Comparison of ENCODE assay signal across 20 cellular contexts in the genomic region with DNA sequence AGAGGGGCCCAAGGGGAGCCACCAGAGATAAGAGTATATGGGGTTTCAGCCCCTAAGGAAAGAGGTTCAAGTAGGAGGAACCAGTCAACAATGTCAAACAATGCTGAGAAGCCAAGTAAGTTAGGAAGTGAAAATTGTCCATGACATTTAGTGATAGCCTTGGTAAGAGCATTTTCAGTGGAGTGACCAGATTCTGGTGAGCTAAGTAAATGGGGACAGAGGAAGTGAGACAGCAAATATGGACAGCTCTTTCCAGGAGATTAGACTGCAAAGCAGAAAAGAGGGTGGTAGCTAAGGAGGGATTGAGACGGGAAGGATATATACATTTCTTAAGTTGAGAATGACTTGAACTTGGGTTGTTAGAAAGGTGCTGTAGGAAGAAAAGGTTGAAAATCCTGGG.
"Had no signal": no experiment of that assay in that cellular context is flagged by ENCODE, and none has a peak within 500 bp of the region (broad histone marks: within the 10 kb centered on the region; RNA-seq: fewer than 3 reads in every experiment).

No MANE protein-coding gene starts in this region.

- H3K4me3 Mint-ChIP-seq: activated CD4-positive, alpha-beta T cell treated with anti-CD3 and anti-CD28 coated beads, Interleukin-2, amount 10 ng/mL, durations not matched to agents 7 days and 5 days; activated CD8-positive, alpha-beta T cell treated with anti-CD3 and anti-CD28 coated beads, Interleukin-2, amount 10 ng/mL, durations not matched to agents 7 days and 5 days; activated naive CD4-positive, alpha-beta T cell treated with anti-CD3 and anti-CD28 coated beads for 36 hours; activated T-cell treated with anti-CD3 and anti-CD28 coated beads, Interleukin-2, amount 50 U/mL, for 24 hours; brain; naive thymus-derived CD4-positive, alpha-beta T cell; stimulated activated memory B cell treated with anti-CD40 and anti-IgM and Interleukin-4, amounts not matched to agents 10 μg/mL and 1 μg/mL and 100 μg/mL, for 72 hours had no signal

- H3K27ac ChIP-seq: coronary artery, foreskin keratinocyte, hepatocyte, prostate gland, right atrium auricular region, thyroid gland, vagina had no signal

- H3K4me1 ChIP-seq: foreskin keratinocyte, thyroid gland had no signal

- H3K27ac Mint-ChIP-seq: activated CD4-positive, alpha-beta T cell treated with anti-CD3 and anti-CD28 coated beads, Interleukin-2, amount 10 ng/mL, durations not matched to agents 7 days and 5 days; activated CD8-positive, alpha-beta T cell treated with anti-CD3 and anti-CD28 coated beads, Interleukin-2, amount 10 ng/mL, durations not matched to agents 7 days and 5 days; activated naive CD4-positive, alpha-beta T cell treated with anti-CD3 and anti-CD28 coated beads for 36 hours; activated T-cell treated with anti-CD3 and anti-CD28 coated beads, Interleukin-2, amount 50 U/mL, for 24 hours; activated T-helper 2 cell treated with anti-CD3 and anti-CD28 coated beads, Interferon-gamma antibody, Interleukin-2, Interleukin-4, amounts not matched to agents 10 μg/mL and 5 μg/mL and 100 μg/mL, durations not matched to agents 14 hours and 24 hours and 36 hours; brain; naive thymus-derived CD4-positive, alpha-beta T cell; stimulated activated memory B cell treated with anti-CD40 and anti-IgM and Interleukin-4, amounts not matched to agents 10 μg/mL and 1 μg/mL and 100 μg/mL, for 72 hours had no signal

- H3K4me3 ChIP-seq: coronary artery, hepatocyte, prostate gland, right atrium auricular region, thyroid gland, vagina had no signal

- H2AFZ ChIP-seq: hepatocyte had no signal

- H3K4me1 Mint-ChIP-seq: activated CD4-positive, alpha-beta T cell treated with anti-CD3 and anti-CD28 coated beads, Interleukin-2, amount 10 ng/mL, durations not matched to agents 7 days and 5 days; brain; naive thymus-derived CD4-positive, alpha-beta T cell; stimulated activated memory B cell treated with anti-CD40 and anti-IgM and Interleukin-4, amounts not matched to agents 10 μg/mL and 1 μg/mL and 100 μg/mL, for 72 hours had no signal

- H3K9me3 Mint-ChIP-seq: activated CD4-positive, alpha-beta T cell treated with anti-CD3 and anti-CD28 coated beads, Interleukin-2, amount 10 ng/mL, durations not matched to agents 7 days and 5 days; activated naive CD4-positive, alpha-beta T cell treated with anti-CD3 and anti-CD28 coated beads for 36 hours; activated T-cell treated with anti-CD3 and anti-CD28 coated beads, Interleukin-2, amount 50 U/mL, for 24 hours; activated T-helper 2 cell treated with anti-CD3 and anti-CD28 coated beads, Interferon-gamma antibody, Interleukin-2, Interleukin-4, amounts not matched to agents 10 μg/mL and 5 μg/mL and 100 μg/mL, durations not matched to agents 14 hours and 24 hours and 36 hours; brain; naive thymus-derived CD4-positive, alpha-beta T cell; stimulated activated memory B cell treated with anti-CD40 and anti-IgM and Interleukin-4, amounts not matched to agents 10 μg/mL and 1 μg/mL and 100 μg/mL, for 72 hours had no signal

- ATAC-seq: activated CD8-positive, alpha-beta T cell treated with anti-CD3 and anti-CD28 coated beads, Interleukin-2, amount 10 ng/mL, durations not matched to agents 7 days and 5 days; foreskin keratinocyte; naive thymus-derived CD4-positive, alpha-beta T cell; stimulated activated memory B cell treated with anti-CD40 and anti-IgM and Interleukin-4, amounts not matched to agents 10 μg/mL and 1 μg/mL and 100 μg/mL, for 72 hours had no signal

- H3K9me3 ChIP-seq: prostate gland, right atrium auricular region, thyroid gland, vagina had no signal

- DNase-seq: activated CD4-positive, alpha-beta T cell treated with anti-CD3 and anti-CD28 coated beads, Interleukin-2, amount 10 ng/mL, durations not matched to agents 7 days and 5 days; activated CD8-positive, alpha-beta T cell treated with anti-CD3 and anti-CD28 coated beads, Interleukin-2, amount 10 ng/mL, durations not matched to agents 7 days and 5 days; activated naive CD4-positive, alpha-beta T cell treated with anti-CD3 and anti-CD28 coated beads for 36 hours; activated T-cell treated with anti-CD3 and anti-CD28 coated beads, Interleukin-2, amount 50 U/mL, for 24 hours; anterior cingulate cortex; central memory CD4-positive, alpha-beta T cell; foreskin keratinocyte; left cardiac atrium; naive thymus-derived CD4-positive, alpha-beta T cell; stimulated activated CD4-positive, alpha-beta T cell treated with anti-CD3 and anti-CD28 coated beads, Interleukin-4, amount 100 ng/mL, for 4 hours; SW 1271; thyroid gland had no signal

- H3K27me3 Mint-ChIP-seq: activated CD4-positive, alpha-beta T cell treated with anti-CD3 and anti-CD28 coated beads, Interleukin-2, amount 10 ng/mL, durations not matched to agents 7 days and 5 days; activated T-cell treated with anti-CD3 and anti-CD28 coated beads, Interleukin-2, amount 50 U/mL, for 24 hours; brain; naive thymus-derived CD4-positive, alpha-beta T cell; stimulated activated memory B cell treated with anti-CD40 and anti-IgM and Interleukin-4, amounts not matched to agents 10 μg/mL and 1 μg/mL and 100 μg/mL, for 72 hours had no signal

- H3K79me2 ChIP-seq: hepatocyte had no signal

- H3K27me3 ChIP-seq: foreskin keratinocyte, hepatocyte, right atrium auricular region, thyroid gland, vagina had no signal

- H3K4me2 ChIP-seq: hepatocyte had no signal
